30 cellular contexts compared by ENCODE assay signal in the genomic region with DNA sequence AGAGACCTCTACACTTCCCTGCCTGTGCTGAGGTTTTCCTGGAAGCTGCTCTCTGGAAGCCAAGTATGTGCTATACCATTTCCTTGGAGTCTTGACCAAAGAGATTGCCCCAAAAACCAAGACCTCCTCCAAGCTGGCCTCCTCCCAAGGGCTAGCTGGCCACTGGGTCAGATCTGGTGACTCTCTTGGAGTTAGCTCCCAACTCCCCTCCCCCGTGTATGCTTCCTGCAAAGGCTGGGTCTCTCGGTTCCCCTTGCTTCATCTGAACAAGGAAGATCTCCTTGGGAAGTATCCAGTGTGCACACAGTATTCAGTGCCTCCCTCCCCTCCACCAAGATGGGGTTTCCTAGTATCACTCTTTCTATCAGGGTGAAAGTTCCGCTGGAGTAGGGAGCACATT. TPM values are rescaled to one million over a fixed set of nuclear protein-coding genes. Genes with fewer than 3 reads are reported as not detected.
"Had no signal": no experiment of that assay in that cellular context is flagged by ENCODE, and none has a peak within 500 bp of the region (broad histone marks: within the 10 kb centered on the region; RNA-seq: fewer than 3 reads in every experiment).

No MANE protein-coding gene starts in this region.

- H3K4me1 ChIP-seq: SJCRH30 had no signal

- H3K9me3 ChIP-seq: body of pancreas, SJCRH30 had no signal

- ATAC-seq: activated T-cell treated with anti-CD3 and anti-CD28 coated beads, Interleukin-2, amount 50 U/mL, for 4 hours; body of pancreas; Panc1 had no signal

- DNase-seq: activated B cell treated with CpG ODN at 0.5 μM for 24 hours; activated CD4-positive, alpha-beta memory T cell treated with anti-CD3 and anti-CD28 coated beads for 36 hours; activated CD4-positive, alpha-beta T cell treated with anti-CD3 and anti-CD28 coated beads for 4 hours; activated CD4-positive, alpha-beta T cell treated with anti-CD3 and anti-CD28 coated beads, Interleukin-2, amount 50 U/mL, for 1 hour; activated CD4-positive, CD25-positive, alpha-beta regulatory T cell treated with anti-CD3 and anti-CD28 coated beads, Interleukin-2, amount 50 U/mL, for 72 hours; activated CD8-positive, alpha-beta memory T cell treated with anti-CD3 and anti-CD28 coated beads, Interleukin-2, amount 50 U/mL, for 4 hours; activated effector memory CD4-positive, alpha-beta T cell treated with Interleukin-2 at 50 U/mL for 16 hours; activated naive CD4-positive, alpha-beta T cell treated with anti-CD3 and anti-CD28 coated beads, Interleukin-2, amount 50 U/mL, for 16 hours; activated naive CD8-positive, alpha-beta T cell treated with anti-CD3 and anti-CD28 coated beads, Interleukin-2, amount 10 ng/mL, durations not matched to agents 7 days and 5 days; activated T-cell treated with anti-CD3 and anti-CD28 coated beads for 4 hours; activated T-cell treated with anti-CD3 and anti-CD28 coated beads, Interleukin-2, amount 50 U/mL, for 4 hours; body of pancreas; Kasumi-1; KG1; MM.1S; MV-4-11; NCI-H1092; NCI-H1436 treated with DMSO at 0.1 percent for 48 hours; NCI-H1694 treated with DMSO at 0.1 percent for 48 hours; NCI-H2029; NCI-H345; NCI-H524 treated with DMSO at 0.1 percent for 48 hours; SHP77; SJCRH30 had no signal

- H3K27me3 ChIP-seq: breast epithelium, SJCRH30 had no signal

- FAIRE-seq: astrocyte had no signal

- H3K36me3 ChIP-seq: breast epithelium, SJCRH30 had no signal

- H3K27ac ChIP-seq: body of pancreas, SJCRH30, SK-N-MC, VCaP had no signal

- H3K4me3 ChIP-seq: body of pancreas, SJCRH30, SK-N-MC had no signal

RNA-seq across cellular contexts. Expression of a gene that starts 3.3 kb away (rescaled TPM):
- total RNA-seq: T-helper 1 cell treated with Interleukin-12 subunit alpha and Interleukin-12 subunit beta and Interleukin-4 antibody, amounts not matched to agents 30 ng/mL and 1 ng/mL, for 36 hours had no signal
